In genomic region chr19:54209748-54210494, GRCh38 we compare ENCODE assay signal across 8 cellular contexts. TPM values are rescaled to one million over a fixed set of nuclear protein-coding genes. Genes with fewer than 3 reads are reported as not detected.
A peak's percentile ranks its signal among the peaks of the same experiment; 100 is the strongest.
DNase-seq lines count a peak whose midpoint lies in the region; ATAC-seq and TF ChIP-seq lines count a peak whose summit lies in the region.

No MANE protein-coding gene starts in this region.

- no peak for TF ChIP-seq CTCF in HL-60 (IDR thresholded peaks at IDR 0.05; ENCODE audit: insufficient read depth, low read length)
- TF ChIP-seq CTCF in progenitor cell of endocrine pancreas (IDR thresholded peaks at IDR 0.05; ENCODE audit: unreplicated experiment): no peak

- peaks cover 37% of the 10 kb centered on the region for H3K4me1 Mint-ChIP-seq in progenitor cell of endocrine pancreas (ENCODE audit: low read depth)

- peak overlapping the region; percentile 98 for H3K27ac Mint-ChIP-seq in progenitor cell of endocrine pancreas

- H3K36me3 Mint-ChIP-seq in progenitor cell of endocrine pancreas (ENCODE audit: insufficient read depth): peaks cover 25% of the 10 kb centered on the region

- H3K9me3 Mint-ChIP-seq in progenitor cell of endocrine pancreas (ENCODE audit: low read depth): no peaks in the 10 kb centered on the region

- H3K4me3 Mint-ChIP-seq in progenitor cell of endocrine pancreas (ENCODE audit: low read depth): peak overlapping the region; percentile 62

- DNase-seq in Ammon's horn (ENCODE audit: low spot score) (peak; percentile 91), HL-60 (ENCODE audit: low read depth in 1 of 2, low spot score in 1 of 2) (peak; percentile 44 to 55), NCI-H774 (lab: John Stamatoyannopoulos, UW) (peak; percentile 85), amygdala (lab: John Stamatoyannopoulos, UW) (peak in 50 of 56 donors; percentile 6 to 86 (median 61)), left cardiac atrium (peak; percentile 92), progenitor cell of endocrine pancreas (ENCODE audit: low spot score, unreplicated experiment) (no peak)
- no peak for DNase-seq in activated effector memory CD4-positive, alpha-beta T cell treated with Interleukin-2 at 50 U/mL for 16 hours

- H3K27ac ChIP-seq in HL-60 (replicated peaks): peak overlapping the region; percentile 86

- ATAC-seq in left cardiac atrium: peak; percentile 71 to 73
- no peak for ATAC-seq in HG02884 (IDR thresholded peaks at IDR 0.05; ENCODE audit: unreplicated experiment)

- no peak overlapping the region for H3K4me3 ChIP-seq in HL-60 (replicated peaks; ENCODE audit: insufficient read depth, low read length)

- H3K27me3 Mint-ChIP-seq in progenitor cell of endocrine pancreas: no peaks in the 10 kb centered on the region

- H3K27me3 ChIP-seq in HL-60 (ENCODE audit: insufficient read depth, poor library complexity, severe bottlenecking): no peaks in the 10 kb centered on the region

- intact Hi-C loops in left cardiac atrium (cut with DNase I): no loop called here

RNA-seq across cellular contexts. Expression of gene RPS9, which starts 9.3 kb away (rescaled TPM):
- 100 to 1,000 TPM; 738 to 776 TPM for total RNA-seq in left cardiac atrium
- total RNA-seq in progenitor cell of endocrine pancreas: 1,160 and 1,179 TPM in 2 replicates

RNA-seq across cellular contexts. Expression of gene LILRB3, which starts 12.9 kb away (rescaled TPM):
- total RNA-seq in left cardiac atrium (10 to 100 TPM in 1 of 2 donors, 1 to 10 TPM in 1; 8.5 to 10.5 TPM), progenitor cell of endocrine pancreas (0.50 TPM in 1 of 2 replicates, not detected in the other)

RNA-seq across cellular contexts. Expression of gene TSEN34, which starts 18.8 kb away (rescaled TPM):
- total RNA-seq in left cardiac atrium: 10 to 100 TPM; 17.4 to 20.5 TPM
- 38.6 and 39.7 TPM in 2 replicates for total RNA-seq in progenitor cell of endocrine pancreas

RNA-seq across cellular contexts. Expression of gene MBOAT7, which starts 20.5 kb away (rescaled TPM):
- total RNA-seq in left cardiac atrium (10 to 100 TPM; 21.6 to 21.7 TPM), progenitor cell of endocrine pancreas (91.5 and 99.1 TPM in 2 replicates)

RNA-seq across cellular contexts. Expression of gene LILRA6, which starts 32.7 kb away (rescaled TPM):
- total RNA-seq in left cardiac atrium (1 to 10 TPM; 6.0 to 6.5 TPM), progenitor cell of endocrine pancreas (not detected in 2 replicates)

Comparison
In these comparisons a context has a peak if more than half of its experiments do, and no peak if none do; other contexts are left out.
1. DNase-seq: peak in Ammon's horn (single experiment), HL-60 (2 of 2), NCI-H774 (single experiment), amygdala (50 of 56) and left cardiac atrium (single experiment); none in progenitor cell of endocrine pancreas (single experiment) and activated effector memory CD4-positive, alpha-beta T cell treated with Interleukin-2 at 50 U/mL for 16 hours (single experiment).